1 cellular context compared by ENCODE assay signal in genomic region chr5:1465966-1466471, GRCh38.
A peak's percentile ranks its signal among the peaks of the same experiment; 100 is the strongest.
TF ChIP-seq lines count a peak whose summit lies in the region.

No MANE protein-coding gene starts in this region.

TF ChIP-seq in GM12878, 131 proteins besides CTCF, POLR2A, EP300 and RAD21:
- no peak for TF ChIP-seq SMC3 (IDR thresholded peaks at IDR 0.05; ENCODE audit: borderline replicate concordance, low read length)
- peak; percentile 7; the same call in 1 of the 2 replicates for TF ChIP-seq POLR2AphosphoS5 (IDR thresholded peaks at IDR 0.05; ENCODE audit: low read length)
